ENCODE assay signal across 12 cellular contexts in genomic region chr1:64623750-64624445, GRCh38.
A peak's percentile ranks its signal among the peaks of the same experiment; 100 is the strongest.
DNase-seq lines count a peak whose midpoint lies in the region; ATAC-seq, FAIRE-seq and TF ChIP-seq lines count a peak whose summit lies in the region.
"Had no signal": no experiment of that assay in that cellular context is flagged by ENCODE, and none has a peak within 500 bp of the region (broad histone marks: within the 10 kb centered on the region; RNA-seq: fewer than 3 reads in every experiment).

No MANE protein-coding gene starts in this region.

- TF ChIP-seq CTCF in astrocyte of the cerebellum (IDR thresholded peaks at IDR 0.05; ENCODE audit: low read depth, low read length, missing control alignments) (no peak), pancreas (IDR thresholded peaks at IDR 0.05) (no peak)

- FAIRE-seq in pancreas (lab: Jason Lieb, UNC) = no peak
- FAIRE-seq: A204.1 had no signal

- in situ Hi-C loops in astrocyte of the cerebellum (cut with HindIII; ENCODE audit: low sequenced_read_pairs) = no loop called here

- no peaks in the 10 kb centered on the region for H3K9me3 ChIP-seq in MG63
- no peaks in the 10 kb centered on the region for H3K9me3 ChIP-seq in pancreas
- H3K9me3 ChIP-seq: esophagus muscularis mucosa had no signal

- H3K36me3 ChIP-seq in MG63 (no peaks in the 10 kb centered on the region), pancreas (no peaks in the 10 kb centered on the region)
- H3K36me3 ChIP-seq: esophagus muscularis mucosa had no signal

- intact Hi-C loops in pancreas (cut with DNase I) = no loop called here

- peak; percentile 27 for DNase-seq in DMS53 (lab: John Stamatoyannopoulos, UW)
- no peak for DNase-seq in DMS53 treated with DMSO at 0.1 percent for 48 hours (lab: John Stamatoyannopoulos, UW; ENCODE audit: unreplicated experiment)
- peak; percentile 64 for DNase-seq in MG63
- peak; percentile 80 for DNase-seq in astrocyte of the cerebellum (ENCODE audit: low read depth)
- peak in 2 of 6 donors; percentile 14 to 15 for DNase-seq in pancreas
- DNase-seq in putamen (ENCODE audit: low spot score) = no peak
- no peak for DNase-seq in Kasumi-1 (lab: John Stamatoyannopoulos, UW)
- DNase-seq: naive B cell; NK-92 treated with Interleukin-12 subunit alpha and Interleukin-12 subunit beta, amount 100 ng/mL, for 24 hours had no signal

- WGBS in pancreas, 2 donors = 47 to 60% methylated on average over 4 of the region's 4 CpGs

- no peak overlapping the region for H3K27ac ChIP-seq in pancreas

- ATAC-seq in pancreas = peak in 3 of 4 donors; percentile 17 to 66 (median 58)
- no peak for ATAC-seq in HG02678 (IDR thresholded peaks at IDR 0.05; ENCODE audit: unreplicated experiment)

- no peaks in the 10 kb centered on the region for H3K27me3 ChIP-seq in MG63
- H3K27me3 ChIP-seq in pancreas = no peaks in the 10 kb centered on the region
- H3K27me3 ChIP-seq: esophagus muscularis mucosa had no signal

- H3K4me1 ChIP-seq in pancreas = peaks cover 0 to 21% (median 9%) of the 10 kb centered on the region in 3 donors

- H3K4me3 ChIP-seq in MG63 (no peak overlapping the region), astrocyte of the cerebellum (ENCODE audit: low read depth, low read length) (no peak overlapping the region), pancreas (no peak overlapping the region)
- H3K4me3 ChIP-seq: esophagus muscularis mucosa had no signal

Comparison
In these comparisons a context has a peak if more than half of its experiments do, and no peak if none do; other contexts are left out.
1. DNase-seq: peak in DMS53 (single experiment), MG63 (single experiment) and astrocyte of the cerebellum (single experiment); none in DMS53 treated with DMSO at 0.1 percent for 48 hours (single experiment), putamen (single experiment) and Kasumi-1 (0 of 2).